In the genomic region with DNA sequence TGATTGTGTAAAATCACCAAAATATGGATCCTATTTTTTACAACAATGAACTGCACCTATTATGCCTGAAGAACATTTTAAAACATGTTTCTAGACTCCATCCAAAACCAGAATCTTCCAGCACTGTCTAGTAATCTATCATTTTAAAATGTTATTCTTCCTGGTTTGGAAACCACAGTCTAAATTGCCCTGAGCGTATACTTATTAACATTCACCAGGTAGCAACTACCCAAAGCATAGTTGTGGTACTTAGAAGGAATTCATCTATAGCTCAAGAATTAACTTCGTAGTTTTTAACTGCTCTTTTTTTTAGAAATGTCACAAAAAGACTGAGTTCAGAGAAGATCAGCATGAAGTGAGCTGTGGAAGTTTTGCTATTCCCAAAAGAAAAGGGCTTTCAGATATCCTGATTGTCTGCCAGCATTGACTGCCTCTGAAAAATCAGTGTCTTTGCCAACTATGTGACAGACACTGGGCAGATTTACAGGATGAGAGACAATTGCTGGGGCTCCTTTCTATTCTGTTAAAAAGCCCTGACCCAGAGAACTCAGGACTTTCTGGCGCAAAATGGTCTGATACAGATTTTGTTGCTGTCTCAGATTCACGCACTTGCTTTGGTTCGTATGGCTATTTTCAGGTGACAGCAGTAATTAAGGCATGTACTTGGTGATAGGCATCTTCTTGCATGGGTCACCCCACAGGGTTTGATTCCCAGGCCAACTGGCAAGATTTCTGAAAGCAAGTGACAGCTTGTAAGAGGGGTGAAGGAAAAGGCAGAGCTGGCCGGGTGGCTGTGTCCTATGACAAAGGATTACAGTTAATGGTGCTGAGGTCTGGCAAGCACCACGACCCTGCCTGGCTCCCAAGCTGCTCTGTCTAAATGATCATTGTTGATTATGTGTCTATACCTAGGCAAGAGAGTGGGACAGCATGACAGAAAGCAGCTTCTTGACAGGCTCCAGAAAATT, we compare ENCODE assay signal across 17 cellular contexts.
A peak's percentile ranks its signal among the peaks of the same experiment; 100 is the strongest.
DNase-seq lines count a peak whose midpoint lies in the region; ATAC-seq and TF ChIP-seq lines count a peak whose summit lies in the region.
"Had no signal": no experiment of that assay in that cellular context is flagged by ENCODE, and none has a peak within 500 bp of the region (broad histone marks: within the 10 kb centered on the region; RNA-seq: fewer than 3 reads in every experiment).

No MANE protein-coding gene starts in this region.

- peaks cover 47% of the 10 kb centered on the region for H3K4me1 Mint-ChIP-seq in HFFc6 (ENCODE audit: low read depth)

- H3K36me3 ChIP-seq in prostate gland (no peaks in the 10 kb centered on the region), H7 (replicated peaks; ENCODE audit: control insufficient read depth, insufficient read depth, low read length) (no peaks in the 10 kb centered on the region)
- H3K36me3 ChIP-seq: SJSA1 had no signal

- TF ChIP-seq POLR2A in prostate gland (IDR thresholded peaks at IDR 0.05) = no peak

- WGBS in right cardiac atrium = 21% methylated on average over 7 of the region's 7 CpGs
- 11% methylated on average over 7 of the region's 7 CpGs for WGBS in prostate gland

- peaks cover 2% of the 10 kb centered on the region for H3K9me3 ChIP-seq in right cardiac atrium (ENCODE audit: control insufficient read depth, low read length)
- no peaks in the 10 kb centered on the region for H3K9me3 ChIP-seq in prostate gland
- H3K9me3 ChIP-seq: SJSA1 had no signal

- intact Hi-C loops in right cardiac atrium (cut with DNase I) = no loop called here
- intact Hi-C loops in prostate gland (cut with DNase I) = no loop called here

- peaks cover 2% of the 10 kb centered on the region; the same call in 1 of the 2 replicates for H3K27me3 Mint-ChIP-seq in HFFc6 (ENCODE audit: insufficient read depth)

- H3K27ac ChIP-seq in right cardiac atrium (ENCODE audit: low read length) (peak overlapping the region; percentile 94), prostate gland (peak overlapping the region; percentile 57 to 70)
- H3K27ac ChIP-seq: SJSA1 had no signal

- no peaks in the 10 kb centered on the region for H3K36me3 Mint-ChIP-seq in HFFc6 (ENCODE audit: low read depth)
- H3K36me3 Mint-ChIP-seq: stimulated activated naive B cell treated with anti-CD40 and anti-IgM and Interleukin-4, amounts not matched to agents 10 μg/mL and 1 μg/mL and 100 μg/mL, for 72 hours had no signal

- H3K4me3 ChIP-seq in right cardiac atrium (ENCODE audit: low read length) (no peak overlapping the region), prostate gland (no peak overlapping the region), H7 (ENCODE audit: insufficient read depth, low read depth, low read length) (no peak overlapping the region)
- H3K4me3 ChIP-seq: SJSA1 had no signal

- H3K4me1 ChIP-seq in right cardiac atrium (ENCODE audit: control insufficient read depth, insufficient read depth, low read length) = peaks cover 11% of the 10 kb centered on the region
- peaks cover 4% of the 10 kb centered on the region for H3K4me1 ChIP-seq in prostate gland (replicated peaks)

- H3K9me3 Mint-ChIP-seq in HFFc6 = peaks cover 6% of the 10 kb centered on the region; the same call in 1 of the 2 replicates
- H3K9me3 Mint-ChIP-seq: activated T-helper 1 cell treated with anti-CD3 and anti-CD28 coated beads, Interleukin-12 subunit alpha, Interleukin-12 subunit beta, Interleukin-2, Interleukin-4 antibody, amounts not matched to agents 30 ng/mL and 10 ng/mL and 1 ng/mL, durations not matched to agents 14 hours and 24 hours and 36 hours; dendritic cell treated with granulocyte-macrophage colony-stimulating factor and Interleukin-4, amounts not matched to agents 40 ng/mL and 50 ng/mL, for 4 days; stimulated activated naive B cell treated with anti-CD40 and anti-IgM and Interleukin-4, amounts not matched to agents 10 μg/mL and 1 μg/mL and 100 μg/mL, for 72 hours had no signal

- H3K27me3 ChIP-seq in right cardiac atrium (ENCODE audit: control insufficient read depth, insufficient read depth) = no peaks in the 10 kb centered on the region
- no peaks in the 10 kb centered on the region for H3K27me3 ChIP-seq in prostate gland (replicated peaks; ENCODE audit: insufficient read depth)
- no peaks in the 10 kb centered on the region; the same call in 1 of the 2 replicates for H3K27me3 ChIP-seq in H7 (ENCODE audit: control insufficient read depth, insufficient read depth, low read length)
- H3K27me3 ChIP-seq: SJSA1 had no signal

- no peak for TF ChIP-seq CTCF in prostate gland (IDR thresholded peaks at IDR 0.05)
- TF ChIP-seq CTCF in HFFc6 (IDR thresholded peaks at IDR 0.05) = no peak

- ATAC-seq in right cardiac atrium = peak; percentile 75 to 80
- ATAC-seq: stimulated activated naive B cell treated with anti-CD40 and anti-IgM and Interleukin-4, amounts not matched to agents 10 μg/mL and 1 μg/mL and 100 μg/mL, for 72 hours had no signal

- no peak overlapping the region for H3K4me3 Mint-ChIP-seq in HFFc6
- H3K4me3 Mint-ChIP-seq: activated T-helper 1 cell treated with anti-CD3 and anti-CD28 coated beads, Interleukin-12 subunit alpha, Interleukin-12 subunit beta, Interleukin-2, Interleukin-4 antibody, amounts not matched to agents 30 ng/mL and 10 ng/mL and 1 ng/mL, durations not matched to agents 14 hours and 24 hours and 36 hours; dendritic cell treated with granulocyte-macrophage colony-stimulating factor and Interleukin-4, amounts not matched to agents 40 ng/mL and 50 ng/mL, for 4 days; stimulated activated naive B cell treated with anti-CD40 and anti-IgM and Interleukin-4, amounts not matched to agents 10 μg/mL and 1 μg/mL and 100 μg/mL, for 72 hours had no signal

- DNase-seq in DMS 273 (lab: John Stamatoyannopoulos, UW; ENCODE audit: unreplicated experiment) (peak; percentile 49), astrocyte of the hippocampus (ENCODE audit: low read depth, low spot score) (peak; percentile 69), right cardiac atrium (peak; percentile 34 to 69 (median 69)), prostate gland (ENCODE audit: low spot score) (peak; percentile 88), HFFc6 (no peak), NCI-H1436 (lab: John Stamatoyannopoulos, UW) (no peak), foreskin melanocyte (no peak), H7 (no peak)
- DNase-seq: DMS53; glutamatergic neuron; MM.1S; NCI-H226; stimulated activated CD4-positive, alpha-beta T cell treated with anti-CD3 and anti-CD28 coated beads, Interleukin-1b, Interleukin-23, amount 100 ng/mL, for 48 hours; stimulated activated naive B cell treated with anti-CD40 and anti-IgM and Interleukin-4, amounts not matched to agents 10 μg/mL and 1 μg/mL and 100 μg/mL, for 72 hours had no signal

- H3K27ac Mint-ChIP-seq in HFFc6 = no peak overlapping the region
- H3K27ac Mint-ChIP-seq: activated T-helper 1 cell treated with anti-CD3 and anti-CD28 coated beads, Interleukin-12 subunit alpha, Interleukin-12 subunit beta, Interleukin-2, Interleukin-4 antibody, amounts not matched to agents 30 ng/mL and 10 ng/mL and 1 ng/mL, durations not matched to agents 14 hours and 24 hours and 36 hours; dendritic cell treated with granulocyte-macrophage colony-stimulating factor and Interleukin-4, amounts not matched to agents 40 ng/mL and 50 ng/mL, for 4 days; stimulated activated naive B cell treated with anti-CD40 and anti-IgM and Interleukin-4, amounts not matched to agents 10 μg/mL and 1 μg/mL and 100 μg/mL, for 72 hours had no signal

Comparison
In these comparisons a context has a peak if more than half of its experiments do, and no peak if none do; other contexts are left out.
1. DNase-seq: peak in DMS 273 (single experiment), astrocyte of the hippocampus (single experiment), right cardiac atrium (3 of 3) and prostate gland (single experiment); none in HFFc6 (single experiment), NCI-H1436 (single experiment), foreskin melanocyte (single experiment) and H7 (single experiment).